In genomic region chr2:240467659-240468299, GRCh38 we compare ENCODE assay signal across 14 cellular contexts. TPM values are rescaled to one million over a fixed set of nuclear protein-coding genes. Genes with fewer than 3 reads are reported as not detected.
DNase-seq lines count a peak whose midpoint lies in the region; ATAC-seq and TF ChIP-seq lines count a peak whose summit lies in the region.
"Had no signal": no experiment of that assay in that cellular context is flagged by ENCODE, and none has a peak within 500 bp of the region (broad histone marks: within the 10 kb centered on the region; RNA-seq: fewer than 3 reads in every experiment).

No MANE protein-coding gene starts in this region.

- H3K56ac ChIP-seq in H9 (ENCODE audit: insufficient read length, low read depth, low read length), result no peak overlapping the region

- TF ChIP-seq EP300 in ovary (IDR thresholded peaks at IDR 0.05), result no peak

- H2BK15ac ChIP-seq in H9 (ENCODE audit: low read depth, low read length), result no peak overlapping the region

- no peak overlapping the region for H3K9ac ChIP-seq in H9 (ENCODE audit: extremely low read depth, insufficient read length, low read length)

- H3K36me3 Mint-ChIP-seq in CD14-positive monocyte (peaks cover 3 to 7% of the 10 kb centered on the region in 2 donors), H9 (ENCODE audit: insufficient read depth in 1 of 3, low read depth in 3 of 3) (peaks cover 0 to 16% (median 13%) of the 10 kb centered on the region in 3 experiments), endothelial cell (ENCODE audit: low read depth, unreplicated experiment) (no peaks in the 10 kb centered on the region)

- H2BK20ac ChIP-seq in H9 (ENCODE audit: low read depth, low read length, poor library complexity, severe bottlenecking), result no peak overlapping the region

- no peak overlapping the region for H3K27ac Mint-ChIP-seq in CD14-positive monocyte
- no peak overlapping the region for H3K27ac Mint-ChIP-seq in H9
- H3K27ac Mint-ChIP-seq in endothelial cell (ENCODE audit: unreplicated experiment), result no peak overlapping the region
- H3K27ac Mint-ChIP-seq: activated naive CD8-positive, alpha-beta T cell treated with anti-CD3 and anti-CD28 coated beads for 36 hours; IgD-negative memory B cell; stimulated activated naive CD8-positive, alpha-beta T cell treated with anti-CD3 and anti-CD28 coated beads, Interleukin-15, amount 100 ng/mL, for 72 hours had no signal

- H3K4me3 Mint-ChIP-seq in CD14-positive monocyte, result no peak overlapping the region
- H3K4me3 Mint-ChIP-seq in H9, result no peak overlapping the region
- H3K4me3 Mint-ChIP-seq in endothelial cell (ENCODE audit: unreplicated experiment), result no peak overlapping the region
- H3K4me3 Mint-ChIP-seq: activated naive CD8-positive, alpha-beta T cell treated with anti-CD3 and anti-CD28 coated beads for 36 hours; IgD-negative memory B cell; stimulated activated naive CD8-positive, alpha-beta T cell treated with anti-CD3 and anti-CD28 coated beads, Interleukin-15, amount 100 ng/mL, for 72 hours had no signal

- no peaks in the 10 kb centered on the region for H4K20me1 ChIP-seq in H9 (ENCODE audit: control insufficient read depth, insufficient read depth, insufficient read length)

- H2AFZ ChIP-seq in H9 (ENCODE audit: low read length), result no peak overlapping the region

- H3K79me2 ChIP-seq in H9 (ENCODE audit: insufficient read depth, low read length), result no peaks in the 10 kb centered on the region

- WGBS in H9 (ENCODE audit: extremely low coverage, insufficient read length, low lambda C conversion rate), result no CpG with 5 or more reads among the region's 22 CpGs
- 82 to 87% (median 86%) methylated on average over 22 of the region's 22 CpGs for WGBS in ovary, 3 donors

- no peak overlapping the region for H3K23ac ChIP-seq in H9 (ENCODE audit: insufficient read length, low read depth, low read length)

- no peaks in the 10 kb centered on the region for H3K23me2 ChIP-seq in H9 (ENCODE audit: insufficient read length, low read depth, low read length, poor library complexity, severe bottlenecking)

- TF ChIP-seq CTCF in CD14-positive monocyte (IDR thresholded peaks at IDR 0.05) (no peak), H9 (conservative IDR thresholded peaks at IDR 0.05) (no peak), endothelial cell (IDR thresholded peaks at IDR 0.05; ENCODE audit: unreplicated experiment) (no peak), ovary (IDR thresholded peaks at IDR 0.05) (no peak)

- TF ChIP-seq POLR2A in ovary (IDR thresholded peaks at IDR 0.05), result no peak

- H4K5ac ChIP-seq in H9 (ENCODE audit: insufficient read length, low read depth, low read length), result no peak overlapping the region

- no peaks in the 10 kb centered on the region for H3K4me1 ChIP-seq in H9 (ENCODE audit: insufficient read depth, low read length)
- H3K4me1 ChIP-seq in ovary (ENCODE audit: insufficient read depth), result no peaks in the 10 kb centered on the region

- no peak for ATAC-seq in GM21528 (IDR thresholded peaks at IDR 0.05; ENCODE audit: low FRiP score, unreplicated experiment)
- no peak for ATAC-seq in HG03354 (IDR thresholded peaks at IDR 0.05; ENCODE audit: poor library complexity, severe bottlenecking, unreplicated experiment)

- H2AK5ac ChIP-seq in H9 (ENCODE audit: insufficient read length, low read length), result no peak overlapping the region

- H2BK12ac ChIP-seq in H9 (ENCODE audit: insufficient read length, low read depth, low read length), result no peak overlapping the region

- no peak overlapping the region for H2BK120ac ChIP-seq in H9 (ENCODE audit: low read depth, low read length, poor library complexity, severe bottlenecking)

- H3K27me3 ChIP-seq in H9 (ENCODE audit: insufficient read depth, low read length) (no peaks in the 10 kb centered on the region), ovary (no peaks in the 10 kb centered on the region)

- H3K9me3 ChIP-seq in H9 (ENCODE audit: control insufficient read depth, low read depth, low read length), result no peaks in the 10 kb centered on the region
- no peaks in the 10 kb centered on the region for H3K9me3 ChIP-seq in ovary

- H3K4me1 Mint-ChIP-seq in CD14-positive monocyte (peaks cover 8% of the 10 kb centered on the region), H9 (peaks cover 2 to 3% of the 10 kb centered on the region in 2 experiments; a peak in 2 of 4 replicates), endothelial cell (ENCODE audit: unreplicated experiment) (peaks cover 7% of the 10 kb centered on the region)
- H3K4me1 Mint-ChIP-seq: activated naive CD8-positive, alpha-beta T cell treated with anti-CD3 and anti-CD28 coated beads for 36 hours; stimulated activated naive CD8-positive, alpha-beta T cell treated with anti-CD3 and anti-CD28 coated beads, Interleukin-15, amount 100 ng/mL, for 72 hours had no signal

- H3T11ph ChIP-seq in H9 (ENCODE audit: low read length), result no peak overlapping the region

- H3K14ac ChIP-seq in H9 (ENCODE audit: insufficient read depth, low read length), result no peak overlapping the region

- H3K18ac ChIP-seq in H9 (ENCODE audit: insufficient read length, low read depth, low read length), result no peak overlapping the region

- no peaks in the 10 kb centered on the region for H3K27me3 Mint-ChIP-seq in CD14-positive monocyte (ENCODE audit: low read depth in 3 of 3)
- peaks cover 12% of the 10 kb centered on the region; the same call in 1 of the 2 replicates for H3K27me3 Mint-ChIP-seq in H9 (ENCODE audit: low read depth)
- peaks cover 6% of the 10 kb centered on the region for H3K27me3 Mint-ChIP-seq in endothelial cell (ENCODE audit: unreplicated experiment)
- H3K27me3 Mint-ChIP-seq: activated naive CD8-positive, alpha-beta T cell treated with anti-CD3 and anti-CD28 coated beads for 36 hours; IgD-negative memory B cell; stimulated activated naive CD8-positive, alpha-beta T cell treated with anti-CD3 and anti-CD28 coated beads, Interleukin-15, amount 100 ng/mL, for 72 hours had no signal

- DNase-seq in CD14-positive monocyte (ENCODE audit: low spot score), result peak; percentile 22
- peak; percentile 30 for DNase-seq in H9
- DNase-seq in endothelial cell (ENCODE audit: low spot score), result peak; percentile 4
- DNase-seq in ovary, result peak in 4 of 5 donors; percentile 14 to 37 (median 25)
- DNase-seq in NCI-H774 (lab: John Stamatoyannopoulos, UW), result no peak
- no peak for DNase-seq in CD1c-positive myeloid dendritic cell (ENCODE audit: extremely low spot score)
- DNase-seq: activated naive CD8-positive, alpha-beta T cell treated with anti-CD3 and anti-CD28 coated beads for 36 hours; effector CD8-positive, alpha-beta T cell; hippocampal formation had no signal

- intact Hi-C loops in CD14-positive monocyte (cut with micrococcal nuclease), result no loop called here
- intact Hi-C loops in ovary (cut with DNase I), result no loop called here

- no peaks in the 10 kb centered on the region for H3K36me3 ChIP-seq in ovary

- H3K27ac ChIP-seq in H9 (ENCODE audit: insufficient read length, low read depth, low read length) (no peak overlapping the region), ovary (no peak overlapping the region)
- H3K27ac ChIP-seq: VCaP had no signal

- no peak overlapping the region for H3K4me2 ChIP-seq in H9 (ENCODE audit: insufficient read depth, insufficient read length, low read length)

- H3K4me3 ChIP-seq in ovary, result no peak overlapping the region

- H4K91ac ChIP-seq in H9 (ENCODE audit: insufficient read length, low read depth, low read length), result no peak overlapping the region

- no peaks in the 10 kb centered on the region for H3K79me1 ChIP-seq in H9 (ENCODE audit: insufficient read depth, low read depth, low read length, poor library complexity, severe bottlenecking)

- H2BK5ac ChIP-seq in H9 (ENCODE audit: insufficient read length, low read length), result no peak overlapping the region

- H3K9me3 Mint-ChIP-seq in CD14-positive monocyte (peaks cover 0 to 4% (median 0%) of the 10 kb centered on the region in 7 donors), H9 (no peaks in the 10 kb centered on the region), endothelial cell (ENCODE audit: unreplicated experiment) (no peaks in the 10 kb centered on the region)
- H3K9me3 Mint-ChIP-seq: activated naive CD8-positive, alpha-beta T cell treated with anti-CD3 and anti-CD28 coated beads for 36 hours; stimulated activated naive CD8-positive, alpha-beta T cell treated with anti-CD3 and anti-CD28 coated beads, Interleukin-15, amount 100 ng/mL, for 72 hours had no signal

- no peak overlapping the region for H3K4ac ChIP-seq in H9 (ENCODE audit: low read depth, low read length)

- no peak overlapping the region for H4K8ac ChIP-seq in H9 (replicated peaks; ENCODE audit: insufficient read length, low read depth, low read length)

RNA-seq across cellular contexts. Expression of gene GPC1, which starts 32.3 kb away (rescaled TPM):
- not detected for polyA plus RNA-seq in CD14-positive monocyte
- 39.4 and 44.0 TPM in 2 replicates for total RNA-seq in H9 (2021)
- total RNA-seq in endothelial cell (ENCODE audit: unreplicated experiment), result 4.5 TPM
- 100 to 1,000 TPM in 1 of 7 donors, 10 to 100 TPM in 6; 27.2 to 149 (median 73.3) TPM for total RNA-seq in ovary
- 10 to 100 TPM in 1 of 2 donors, 1 to 10 TPM in 1; 2.9 to 63.3 TPM for polyA plus RNA-seq in ovary

Comparison
In these comparisons a context has a peak if more than half of its experiments do, and no peak if none do; other contexts are left out.
1. DNase-seq: peak in CD14-positive monocyte (single experiment), H9 (single experiment), endothelial cell (single experiment) and ovary (4 of 5); none in NCI-H774 (single experiment) and CD1c-positive myeloid dendritic cell (single experiment).